8 cellular contexts compared by ENCODE assay signal in the genomic region with DNA sequence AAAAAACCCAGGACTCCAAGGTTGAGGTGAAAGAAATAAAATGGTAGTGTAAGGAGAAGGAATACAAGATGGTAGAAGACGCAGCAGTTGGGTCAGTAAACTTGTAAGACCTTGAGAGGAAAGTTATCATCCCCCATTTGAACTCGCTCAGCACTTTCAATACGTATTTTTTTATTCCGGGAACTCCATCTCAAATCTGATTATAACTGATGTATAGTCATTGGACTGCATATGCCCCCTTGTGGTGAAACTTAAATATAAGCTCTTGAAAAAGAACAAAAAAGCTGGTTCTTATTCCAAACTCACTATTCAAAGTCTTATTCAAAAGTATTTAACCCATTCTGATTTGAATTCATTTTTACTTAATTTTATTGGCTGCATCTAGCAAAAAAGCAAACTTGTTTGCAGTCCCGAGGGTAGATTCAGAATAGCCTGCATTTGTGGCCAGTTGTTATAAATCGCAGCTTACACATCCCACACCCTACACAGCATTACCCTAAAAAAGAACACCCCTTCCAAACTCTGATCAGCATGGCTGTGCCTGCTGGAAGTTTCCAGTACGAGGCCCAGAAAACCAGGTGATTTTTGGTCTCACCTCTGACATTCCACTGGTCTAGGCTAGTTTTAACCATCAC.
DNase-seq lines count a peak whose midpoint lies in the region; ATAC-seq and TF ChIP-seq lines count a peak whose summit lies in the region.

No MANE protein-coding gene starts in this region.

- peak; percentile 60 for ATAC-seq in activated CD8-positive, alpha-beta memory T cell treated with anti-CD3 and anti-CD28 coated beads, Interleukin-2, amount 10 ng/mL, durations not matched to agents 7 days and 5 days
- ATAC-seq in activated CD8-positive, alpha-beta T cell treated with anti-CD3 and anti-CD28 coated beads for 36 hours = peak; percentile 17
- ATAC-seq in gastrocnemius medialis (peak; percentile 61 to 62), HG03342 (IDR thresholded peaks at IDR 0.05; ENCODE audit: unreplicated experiment) (no peak), GM21367 (IDR thresholded peaks at IDR 0.05; ENCODE audit: unreplicated experiment) (no peak)

- peak overlapping the region in 3 of 4 donors; percentile 23 to 37 (median 33) for H3K4me3 ChIP-seq in gastrocnemius medialis

- H3K9me3 Mint-ChIP-seq in activated CD8-positive, alpha-beta memory T cell treated with anti-CD3 and anti-CD28 coated beads, Interleukin-2, amount 10 ng/mL, durations not matched to agents 7 days and 5 days (ENCODE audit: low read depth) = no peaks in the 10 kb centered on the region
- H3K9me3 Mint-ChIP-seq in activated CD8-positive, alpha-beta T cell treated with anti-CD3 and anti-CD28 coated beads for 36 hours = no peaks in the 10 kb centered on the region
- no peaks in the 10 kb centered on the region for H3K9me3 Mint-ChIP-seq in glutamatergic neuron (ENCODE audit: unreplicated experiment)

- H3K27ac ChIP-seq in gastrocnemius medialis = no peak overlapping the region

- CTCF ChIA-PET in activated CD8-positive, alpha-beta memory T cell treated with anti-CD3 and anti-CD28 coated beads, Interleukin-2, amount 10 ng/mL, durations not matched to agents 7 days and 5 days (lab: Charles Lee) = interaction anchor here (0.5 to 4.9 kb wide), 36 partner anchors 8 to 694 kb away, joined by 3 to 70 read pairs (median 4); a partner anchor contains a TSS
- CTCF ChIA-PET in activated CD8-positive, alpha-beta T cell treated with anti-CD3 and anti-CD28 coated beads for 36 hours (lab: Charles Lee) = interaction anchor here (0.6 to 3.7 kb wide), 55 partner anchors 10 to 1291 kb away, joined by 3 to 75 read pairs (median 4); a partner anchor contains a TSS

- in situ Hi-C loops in gastrocnemius medialis (cut with MboI; ENCODE audit: low sequenced_read_pairs in 4 of 4) = loop anchor here in 2 of 4 donors (25.0 kb wide), 2 partner anchors 605 to 630 kb away; no protein-coding TSS in a partner anchor

- intact Hi-C loops in activated CD8-positive, alpha-beta T cell treated with anti-CD3 and anti-CD28 coated beads for 36 hours (cut with micrococcal nuclease) = loop anchor here (5.0 kb wide), 2 partner anchors 35 to 345 kb away; no protein-coding TSS in a partner anchor
- intact Hi-C loops in gastrocnemius medialis (cut with DNase I; ENCODE audit: low total_unique reads) = loop anchor here (1.0 to 10.0 kb wide), 2 partner anchors 350 to 623 kb away; a partner anchor contains a TSS

- POLR2A ChIA-PET in activated CD8-positive, alpha-beta T cell treated with anti-CD3 and anti-CD28 coated beads for 36 hours (lab: Charles Lee) = interaction anchor here (0.8 to 1.3 kb wide), 3 partner anchors 10 to 350 kb away, joined by 3 to 4 read pairs (median 3); a partner anchor contains a TSS

- H3K36me3 Mint-ChIP-seq in activated CD8-positive, alpha-beta memory T cell treated with anti-CD3 and anti-CD28 coated beads, Interleukin-2, amount 10 ng/mL, durations not matched to agents 7 days and 5 days = no peaks in the 10 kb centered on the region
- no peaks in the 10 kb centered on the region for H3K36me3 Mint-ChIP-seq in activated CD8-positive, alpha-beta T cell treated with anti-CD3 and anti-CD28 coated beads for 36 hours (ENCODE audit: low read depth)
- H3K36me3 Mint-ChIP-seq in glutamatergic neuron (ENCODE audit: unreplicated experiment) = no peaks in the 10 kb centered on the region

- peaks cover 71% of the 10 kb centered on the region for H3K27me3 Mint-ChIP-seq in activated CD8-positive, alpha-beta memory T cell treated with anti-CD3 and anti-CD28 coated beads, Interleukin-2, amount 10 ng/mL, durations not matched to agents 7 days and 5 days
- peaks cover 24% of the 10 kb centered on the region for H3K27me3 Mint-ChIP-seq in activated CD8-positive, alpha-beta T cell treated with anti-CD3 and anti-CD28 coated beads for 36 hours
- H3K27me3 Mint-ChIP-seq in glutamatergic neuron (ENCODE audit: unreplicated experiment) = no peaks in the 10 kb centered on the region

- TF ChIP-seq CTCF in activated CD8-positive, alpha-beta T cell treated with anti-CD3 and anti-CD28 coated beads for 36 hours (IDR thresholded peaks at IDR 0.05) = peak; percentile 71
- TF ChIP-seq CTCF in glutamatergic neuron (IDR thresholded peaks at IDR 0.05; ENCODE audit: partially characterized antibody, unreplicated experiment) (peak; percentile 90), gastrocnemius medialis (IDR thresholded peaks at IDR 0.05 in 4 of 5, conservative IDR thresholded peaks at IDR 0.05 in 1 of 5) (peak; percentile 32 to 69 (median 55))

- DNase-seq in activated CD8-positive, alpha-beta memory T cell treated with anti-CD3 and anti-CD28 coated beads, Interleukin-2, amount 10 ng/mL, durations not matched to agents 7 days and 5 days = no peak
- no peak for DNase-seq in activated CD8-positive, alpha-beta memory T cell treated with anti-CD3 and anti-CD28 coated beads, Interleukin-2, amount 50 U/mL, for 4 hours
- DNase-seq in NCI-H1417 treated with DMSO at 0.1 percent for 48 hours (lab: John Stamatoyannopoulos, UW) (peak; percentile 2), glutamatergic neuron (no peak), gastrocnemius medialis (no peak)
- DNase-seq in activated CD8-positive, alpha-beta T cell treated with anti-CD3 and anti-CD28 coated beads for 36 hours = no peak

- no peak for TF ChIP-seq POLR2A in gastrocnemius medialis (IDR thresholded peaks at IDR 0.05)

- no peak overlapping the region for H3K27ac Mint-ChIP-seq in activated CD8-positive, alpha-beta memory T cell treated with anti-CD3 and anti-CD28 coated beads, Interleukin-2, amount 10 ng/mL, durations not matched to agents 7 days and 5 days
- H3K27ac Mint-ChIP-seq in activated CD8-positive, alpha-beta T cell treated with anti-CD3 and anti-CD28 coated beads for 36 hours = no peak overlapping the region
- no peak overlapping the region for H3K27ac Mint-ChIP-seq in glutamatergic neuron (ENCODE audit: unreplicated experiment)

- no peaks in the 10 kb centered on the region for H3K9me3 ChIP-seq in gastrocnemius medialis

- no peak overlapping the region for H3K4me3 Mint-ChIP-seq in activated CD8-positive, alpha-beta memory T cell treated with anti-CD3 and anti-CD28 coated beads, Interleukin-2, amount 10 ng/mL, durations not matched to agents 7 days and 5 days
- no peak overlapping the region for H3K4me3 Mint-ChIP-seq in activated CD8-positive, alpha-beta T cell treated with anti-CD3 and anti-CD28 coated beads for 36 hours
- H3K4me3 Mint-ChIP-seq in glutamatergic neuron (ENCODE audit: unreplicated experiment) = no peak overlapping the region

- no peaks in the 10 kb centered on the region for H3K36me3 ChIP-seq in gastrocnemius medialis

- H3K4me1 Mint-ChIP-seq in activated CD8-positive, alpha-beta memory T cell treated with anti-CD3 and anti-CD28 coated beads, Interleukin-2, amount 10 ng/mL, durations not matched to agents 7 days and 5 days = peaks cover 20% of the 10 kb centered on the region
- H3K4me1 Mint-ChIP-seq in activated CD8-positive, alpha-beta T cell treated with anti-CD3 and anti-CD28 coated beads for 36 hours (ENCODE audit: low read depth) = peaks cover 27% of the 10 kb centered on the region
- no peaks in the 10 kb centered on the region for H3K4me1 Mint-ChIP-seq in glutamatergic neuron (ENCODE audit: low read depth, unreplicated experiment)

- H3K27me3 ChIP-seq in gastrocnemius medialis = no peaks in the 10 kb centered on the region

- no peaks in the 10 kb centered on the region for H3K4me1 ChIP-seq in gastrocnemius medialis

Comparison
In these comparisons a context has a peak if more than half of its experiments do, and no peak if none do; other contexts are left out.
1. ATAC-seq: peak in activated CD8-positive, alpha-beta memory T cell treated with anti-CD3 and anti-CD28 coated beads, Interleukin-2, amount 10 ng/mL, durations not matched to agents 7 days and 5 days (single experiment), activated CD8-positive, alpha-beta T cell treated with anti-CD3 and anti-CD28 coated beads for 36 hours (single experiment) and gastrocnemius medialis (2 of 2); none in HG03342 (single experiment) and GM21367 (single experiment).
2. Peak in every context shown above with its lines, with median percentiles within 50 percentile points of each other: CTCF ChIP-seq.